ENCODE assay signal across 11 cellular contexts in genomic region chr12:102480401-102480800, GRCh38. TPM values are rescaled to one million over a fixed set of nuclear protein-coding genes. Genes with fewer than 3 reads are reported as not detected.
DNase-seq lines count a peak whose midpoint lies in the region; ATAC-seq and TF ChIP-seq lines count a peak whose summit lies in the region.
"Had no signal": no experiment of that assay in that cellular context is flagged by ENCODE, and none has a peak within 500 bp of the region (broad histone marks: within the 10 kb centered on the region; RNA-seq: fewer than 3 reads in every experiment).

IGF1 (minus strand) TSS chr12:102480563; CDS start chr12:102480381, 182 bp downstream.

- POLR2A ChIA-PET in GM10248 (lab: Yijun Ruan, JAX): no interaction called here
- POLR2A ChIA-PET in activated CD4-positive, alpha-beta memory T cell treated with anti-CD3 and anti-CD28 coated beads for 36 hours (lab: Charles Lee): no interaction called here

- H3K9me3 Mint-ChIP-seq in activated CD4-positive, alpha-beta memory T cell treated with anti-CD3 and anti-CD28 coated beads for 36 hours: no peaks in the 10 kb centered on the region
- H3K9me3 Mint-ChIP-seq: activated naive CD4-positive, alpha-beta T cell treated with anti-CD3 and anti-CD28 coated beads, Interleukin-2, amount 50 U/mL, for 24 hours had no signal

- peaks cover 6% of the 10 kb centered on the region for H3K27me3 Mint-ChIP-seq in activated CD4-positive, alpha-beta memory T cell treated with anti-CD3 and anti-CD28 coated beads for 36 hours
- H3K27me3 Mint-ChIP-seq: progenitor cell of endocrine pancreas had no signal

- ATAC-seq in SK-N-SH treated with all-trans-retinoic acid at 6 μM for 48 hours: peak; percentile 50
- peak; percentile 79 for ATAC-seq in Right ventricle myocardium superior (ENCODE audit: poor library complexity)
- ATAC-seq in gastrocnemius medialis: peak in 1 of 2 donors; percentile 46
- ATAC-seq in GM18511 (IDR thresholded peaks at IDR 0.05; ENCODE audit: unreplicated experiment): no peak
- ATAC-seq in HG03439 (IDR thresholded peaks at IDR 0.05; ENCODE audit: unreplicated experiment): no peak

- H3K36me3 Mint-ChIP-seq in activated CD4-positive, alpha-beta memory T cell treated with anti-CD3 and anti-CD28 coated beads for 36 hours: no peaks in the 10 kb centered on the region
- H3K36me3 Mint-ChIP-seq: activated naive CD4-positive, alpha-beta T cell treated with anti-CD3 and anti-CD28 coated beads, Interleukin-2, amount 50 U/mL, for 24 hours had no signal

- no peak within 1 kb of the TSS for H3K27ac Mint-ChIP-seq in activated CD4-positive, alpha-beta memory T cell treated with anti-CD3 and anti-CD28 coated beads for 36 hours
- H3K27ac Mint-ChIP-seq: activated naive CD4-positive, alpha-beta T cell treated with anti-CD3 and anti-CD28 coated beads, Interleukin-2, amount 50 U/mL, for 24 hours; progenitor cell of endocrine pancreas had no signal

- peaks cover 19% of the 10 kb centered on the region for H3K4me1 Mint-ChIP-seq in activated CD4-positive, alpha-beta memory T cell treated with anti-CD3 and anti-CD28 coated beads for 36 hours (ENCODE audit: low read depth)

- TF ChIP-seq CTCF in GM10248 (IDR thresholded peaks at IDR 0.05; ENCODE audit: control extremely low read depth, extremely low read depth, low read depth, missing control alignments): peak; percentile 22
- no peak for TF ChIP-seq CTCF in gastrocnemius medialis (IDR thresholded peaks at IDR 0.05 in 4 of 5, conservative IDR thresholded peaks at IDR 0.05 in 1 of 5)

- no peaks in the 10 kb centered on the region for H3K9me3 ChIP-seq in gastrocnemius medialis

- no peak within 1 kb of the TSS for H3K4me3 Mint-ChIP-seq in activated CD4-positive, alpha-beta memory T cell treated with anti-CD3 and anti-CD28 coated beads for 36 hours
- H3K4me3 Mint-ChIP-seq: activated naive CD4-positive, alpha-beta T cell treated with anti-CD3 and anti-CD28 coated beads, Interleukin-2, amount 50 U/mL, for 24 hours had no signal

- in situ Hi-C loops in gastrocnemius medialis (cut with MboI; ENCODE audit: low sequenced_read_pairs in 4 of 4): loop anchor here (10.0 to 25.0 kb wide), 5 partner anchors 306 to 543 kb away; no protein-coding TSS in a partner anchor

- DNase-seq in GM10248 (ENCODE audit: extremely low spot score) (no peak), Right ventricle myocardium superior (no peak), gastrocnemius medialis (no peak), COR-L47 (lab: John Stamatoyannopoulos, UW) (no peak)
- DNase-seq in activated CD4-positive, alpha-beta memory T cell treated with anti-CD3 and anti-CD28 coated beads for 36 hours: no peak
- DNase-seq: NCI-H2029 had no signal

- no peaks in the 10 kb centered on the region for H3K36me3 ChIP-seq in gastrocnemius medialis

- H3K27ac ChIP-seq in gastrocnemius medialis: peak within 1 kb of the TSS; percentile 26 to 54 (median 37)

- peaks cover 22 to 27% of the 10 kb centered on the region in 2 donors for H3K4me1 ChIP-seq in gastrocnemius medialis

- TF ChIP-seq POLR2A in gastrocnemius medialis (IDR thresholded peaks at IDR 0.05): no peak

- intact Hi-C loops in Right ventricle myocardium superior (cut with DNase I): no loop called here
- intact Hi-C loops in gastrocnemius medialis (cut with DNase I; ENCODE audit: low total_unique reads): loop anchor here (2.0 to 5.0 kb wide), 4 partner anchors 54 to 543 kb away; partner anchors contain the start of genes NUP37 and PARPBP
- intact Hi-C loops in activated CD4-positive, alpha-beta memory T cell treated with anti-CD3 and anti-CD28 coated beads for 36 hours (cut with micrococcal nuclease): loop anchor here (10.0 kb wide), 2 partner anchors 386 to 1064 kb away; no protein-coding TSS in a partner anchor

- peak within 1 kb of the TSS; percentile 26 to 60 (median 49) for H3K4me3 ChIP-seq in gastrocnemius medialis

- no peaks in the 10 kb centered on the region for H3K27me3 ChIP-seq in gastrocnemius medialis

- CTCF ChIA-PET in GM10248 (lab: Yijun Ruan, JAX): interaction anchor here (1.1 kb wide), 1 partner anchor 385 kb away, joined by 3 read pairs; no protein-coding TSS in a partner anchor
- CTCF ChIA-PET in activated CD4-positive, alpha-beta memory T cell treated with anti-CD3 and anti-CD28 coated beads for 36 hours (lab: Charles Lee): no interaction called here

TF ChIP-seq in SK-N-SH treated with all-trans-retinoic acid at 6 μM for 48 hours, 23 proteins besides CTCF, POLR2A, EP300 and RAD21:
- no peak for TF ChIP-seq CSDC2 (CRISPR knock-in tag; IDR thresholded peaks at IDR 0.05)
- TF ChIP-seq, protein P1, sequence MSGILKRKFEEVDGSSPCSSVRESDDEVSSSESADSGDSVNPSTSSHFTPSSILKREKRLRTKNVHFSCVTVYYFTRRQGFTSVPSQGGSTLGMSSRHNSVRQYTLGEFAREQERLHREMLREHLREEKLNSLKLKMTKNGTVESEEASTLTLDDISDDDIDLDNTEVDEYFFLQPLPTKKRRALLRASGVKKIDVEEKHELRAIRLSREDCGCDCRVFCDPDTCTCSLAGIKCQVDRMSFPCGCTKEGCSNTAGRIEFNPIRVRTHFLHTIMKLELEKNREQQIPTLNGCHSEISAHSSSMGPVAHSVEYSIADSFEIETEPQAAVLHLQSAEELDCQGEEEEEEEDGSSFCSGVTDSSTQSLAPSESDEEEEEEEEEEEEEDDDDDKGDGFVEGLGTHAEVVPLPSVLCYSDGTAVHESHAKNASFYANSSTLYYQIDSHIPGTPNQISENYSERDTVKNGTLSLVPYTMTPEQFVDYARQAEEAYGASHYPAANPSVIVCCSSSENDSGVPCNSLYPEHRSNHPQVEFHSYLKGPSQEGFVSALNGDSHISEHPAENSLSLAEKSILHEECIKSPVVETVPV (CRISPR knock-in tag; IDR thresholded peaks at IDR 0.05): no peak
- no peak for TF ChIP-seq OSR1 (CRISPR knock-in tag; IDR thresholded peaks at IDR 0.05)
- no peak for TF ChIP-seq RARB (CRISPR knock-in tag; IDR thresholded peaks at IDR 0.05)
- TF ChIP-seq ZNF565 (CRISPR knock-in tag; conservative IDR thresholded peaks at IDR 0.05; ENCODE audit: low read depth): no peak
- no peak for TF ChIP-seq ZNF70 (CRISPR knock-in tag; IDR thresholded peaks at IDR 0.05)
- TF ChIP-seq, protein P2, sequence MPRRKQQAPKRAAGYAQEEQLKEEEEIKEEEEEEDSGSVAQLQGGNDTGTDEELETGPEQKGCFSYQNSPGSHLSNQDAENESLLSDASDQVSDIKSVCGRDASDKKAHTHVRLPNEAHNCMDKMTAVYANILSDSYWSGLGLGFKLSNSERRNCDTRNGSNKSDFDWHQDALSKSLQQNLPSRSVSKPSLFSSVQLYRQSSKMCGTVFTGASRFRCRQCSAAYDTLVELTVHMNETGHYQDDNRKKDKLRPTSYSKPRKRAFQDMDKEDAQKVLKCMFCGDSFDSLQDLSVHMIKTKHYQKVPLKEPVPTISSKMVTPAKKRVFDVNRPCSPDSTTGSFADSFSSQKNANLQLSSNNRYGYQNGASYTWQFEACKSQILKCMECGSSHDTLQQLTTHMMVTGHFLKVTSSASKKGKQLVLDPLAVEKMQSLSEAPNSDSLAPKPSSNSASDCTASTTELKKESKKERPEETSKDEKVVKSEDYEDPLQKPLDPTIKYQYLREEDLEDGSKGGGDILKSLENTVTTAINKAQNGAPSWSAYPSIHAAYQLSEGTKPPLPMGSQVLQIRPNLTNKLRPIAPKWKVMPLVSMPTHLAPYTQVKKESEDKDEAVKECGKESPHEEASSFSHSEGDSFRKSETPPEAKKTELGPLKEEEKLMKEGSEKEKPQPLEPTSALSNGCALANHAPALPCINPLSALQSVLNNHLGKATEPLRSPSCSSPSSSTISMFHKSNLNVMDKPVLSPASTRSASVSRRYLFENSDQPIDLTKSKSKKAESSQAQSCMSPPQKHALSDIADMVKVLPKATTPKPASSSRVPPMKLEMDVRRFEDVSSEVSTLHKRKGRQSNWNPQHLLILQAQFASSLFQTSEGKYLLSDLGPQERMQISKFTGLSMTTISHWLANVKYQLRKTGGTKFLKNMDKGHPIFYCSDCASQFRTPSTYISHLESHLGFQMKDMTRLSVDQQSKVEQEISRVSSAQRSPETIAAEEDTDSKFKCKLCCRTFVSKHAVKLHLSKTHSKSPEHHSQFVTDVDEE (CRISPR knock-in tag; IDR thresholded peaks at IDR 0.05): no peak
- no peak for TF ChIP-seq POU6F1 (CRISPR knock-in tag; IDR thresholded peaks at IDR 0.05; ENCODE audit: borderline replicate concordance, low read depth)
- TF ChIP-seq ZNF8 (CRISPR knock-in tag; IDR thresholded peaks at IDR 0.05): no peak
- no peak for TF ChIP-seq BACH2 (CRISPR knock-in tag; IDR thresholded peaks at IDR 0.05; ENCODE audit: borderline replicate concordance)
- no peak for TF ChIP-seq ARNTL (CRISPR knock-in tag; IDR thresholded peaks at IDR 0.05; ENCODE audit: borderline replicate concordance, low read depth)
- no peak for TF ChIP-seq GLIS3 (CRISPR knock-in tag; IDR thresholded peaks at IDR 0.05)
- no peak for TF ChIP-seq SNAI2 (CRISPR knock-in tag; IDR thresholded peaks at IDR 0.05)
- TF ChIP-seq ZFP30 (CRISPR knock-in tag; IDR thresholded peaks at IDR 0.05): no peak
- TF ChIP-seq TOX (CRISPR knock-in tag; IDR thresholded peaks at IDR 0.05; ENCODE audit: borderline replicate concordance): no peak
- TF ChIP-seq ZC3H10 (CRISPR knock-in tag; IDR thresholded peaks at IDR 0.05): no peak

RNA-seq across cellular contexts. Expression of gene IGF1, which starts in this region (rescaled TPM):
- 8.3 TPM for total RNA-seq in Right ventricle myocardium superior
- 10 to 100 TPM in 3 of 4 donors, 1 to 10 TPM in 1; 8.3 to 22.7 (median 17.9) TPM for total RNA-seq in gastrocnemius medialis
- not detected for total RNA-seq in activated CD4-positive, alpha-beta memory T cell treated with anti-CD3 and anti-CD28 coated beads for 36 hours

Comparison
In these comparisons a context has a peak if more than half of its experiments do, and no peak if none do; other contexts are left out.
1. ATAC-seq: peak in SK-N-SH treated with all-trans-retinoic acid at 6 μM for 48 hours (single experiment) and Right ventricle myocardium superior (single experiment); none in GM18511 (single experiment) and HG03439 (single experiment).